Comparison of ENCODE assay signal across 3 cellular contexts in the genomic region with DNA sequence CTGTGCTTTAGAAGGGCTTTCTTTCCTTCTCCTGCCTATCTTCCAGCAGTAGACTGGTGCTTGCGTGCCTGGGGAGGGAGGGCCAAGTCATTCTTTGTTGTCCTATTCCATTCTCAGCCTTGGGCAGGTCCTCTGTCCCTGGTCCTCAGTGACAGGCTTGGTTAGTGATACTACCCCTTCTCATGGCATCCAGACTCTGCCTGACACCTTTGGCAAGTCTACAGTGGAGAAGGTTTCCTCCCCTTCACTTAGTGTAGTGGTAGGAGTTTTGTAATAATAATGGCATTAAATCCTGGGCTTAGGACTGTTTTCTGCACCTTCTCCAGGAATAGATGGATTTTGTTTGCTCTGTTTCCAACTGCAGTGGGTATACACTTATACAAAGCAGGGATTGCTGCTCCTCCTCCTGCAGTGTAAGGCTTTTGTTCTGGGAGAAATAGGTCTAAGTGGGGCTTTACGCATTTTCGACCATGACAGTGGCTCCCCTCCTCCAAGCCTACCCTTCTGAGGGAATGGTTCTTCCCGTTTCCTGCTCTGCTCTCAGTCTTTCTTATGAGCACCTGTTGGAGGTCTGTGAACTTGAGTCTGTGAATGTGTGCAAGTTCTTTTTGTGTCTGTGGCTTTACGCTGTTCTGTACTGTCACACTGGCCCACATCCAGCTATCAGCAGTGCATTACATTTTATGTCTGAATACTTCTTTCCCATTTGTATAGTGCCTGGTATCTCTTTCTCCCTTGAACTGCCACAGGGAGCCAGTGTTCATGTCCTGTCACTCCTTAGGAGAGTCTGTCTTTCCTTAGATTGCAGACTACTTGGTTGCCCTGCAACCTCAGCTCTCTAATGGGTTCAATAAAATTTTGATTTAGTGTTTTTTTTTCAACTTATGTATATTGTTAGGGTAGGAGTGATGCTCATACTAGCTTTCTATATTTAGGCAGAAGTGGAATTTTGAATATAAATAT. TPM values are rescaled to one million over a fixed set of nuclear protein-coding genes. Genes with fewer than 3 reads are reported as not detected.
"Had no signal": no experiment of that assay in that cellular context is flagged by ENCODE, and none has a peak within 500 bp of the region (broad histone marks: within the 10 kb centered on the region; RNA-seq: fewer than 3 reads in every experiment).

No MANE protein-coding gene starts in this region.

RNA-seq across cellular contexts. Expression of a gene that starts 37.7 kb away (rescaled TPM):
- total RNA-seq: osteocyte had no signal
- polyA plus RNA-seq: endothelial cell of umbilical vein, mammary epithelial cell had no signal
